In the genomic region with DNA sequence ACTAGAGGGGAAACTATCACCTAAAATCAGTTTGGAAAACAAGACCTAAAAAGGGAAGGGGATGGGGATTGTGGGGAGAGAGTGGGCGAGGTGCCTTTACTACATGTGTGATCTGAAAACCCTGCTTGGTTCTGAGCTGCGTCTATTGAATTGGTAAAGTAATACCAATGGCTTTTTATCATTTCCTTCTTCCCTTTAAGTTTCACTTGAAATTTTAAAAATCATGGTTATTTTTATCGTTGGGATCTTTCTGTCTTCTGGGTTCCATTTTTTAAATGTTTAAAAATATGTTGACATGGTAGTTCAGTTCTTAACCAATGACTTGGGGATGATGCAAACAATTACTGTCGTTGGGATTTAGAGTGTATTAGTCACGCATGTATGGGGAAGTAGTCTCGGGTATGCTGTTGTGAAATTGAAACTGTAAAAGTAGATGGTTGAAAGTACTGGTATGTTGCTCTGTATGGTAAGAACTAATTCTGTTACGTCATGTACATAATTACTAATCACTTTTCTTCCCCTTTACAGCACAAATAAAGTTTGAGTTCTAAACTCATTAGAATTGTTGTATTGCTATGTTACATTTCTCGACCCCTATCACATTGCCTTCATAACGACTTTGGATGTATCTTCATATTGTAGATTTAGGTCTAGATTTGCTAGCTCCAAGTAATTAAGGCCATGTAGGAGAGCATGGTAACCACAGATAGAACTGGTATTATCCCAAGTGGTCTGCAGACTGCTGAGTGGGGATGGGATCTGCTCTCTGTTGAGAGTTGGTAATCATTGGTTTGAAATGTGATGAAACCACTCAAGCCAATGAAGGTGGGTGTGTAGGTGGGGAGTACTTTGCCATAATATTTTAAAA, we compare ENCODE assay signal across 3 cellular contexts.
A peak's percentile ranks its signal among the peaks of the same experiment; 100 is the strongest.
TF ChIP-seq lines count a peak whose summit lies in the region.

No MANE protein-coding gene starts in this region.

TF ChIP-seq in HCT116, 20 proteins besides CTCF, POLR2A, EP300 and RAD21:
- TF ChIP-seq POLR2AphosphoS5 (IDR thresholded peaks at IDR 0.05; ENCODE audit: low read depth, low read length), result peak; percentile 12; the same call in 1 of the 2 replicates
- TF ChIP-seq JUND (IDR thresholded peaks at IDR 0.05), result no peak
- TF ChIP-seq ELF1 (IDR thresholded peaks at IDR 0.05; ENCODE audit: borderline replicate concordance, low read depth), result no peak
- no peak for TF ChIP-seq SIN3A (IDR thresholded peaks at IDR 0.05; ENCODE audit: low read depth)

TF ChIP-seq in SK-N-SH, 30 proteins besides CTCF, POLR2A, EP300 and RAD21:
- TF ChIP-seq, protein P1, sequence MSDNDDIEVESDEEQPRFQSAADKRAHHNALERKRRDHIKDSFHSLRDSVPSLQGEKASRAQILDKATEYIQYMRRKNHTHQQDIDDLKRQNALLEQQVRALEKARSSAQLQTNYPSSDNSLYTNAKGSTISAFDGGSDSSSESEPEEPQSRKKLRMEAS (IDR thresholded peaks at IDR 0.05; ENCODE audit: low read depth), result 0 out of 2 replicates have a peak, but pooled peaks have one; percentile 16
- 0 out of 2 replicates have a peak, but pooled peaks have one; percentile 24 for TF ChIP-seq SIN3A (IDR thresholded peaks at IDR 0.05; ENCODE audit: borderline replicate concordance, low read depth, low read length)
- no peak for TF ChIP-seq ELF1 (IDR thresholded peaks at IDR 0.05)
- TF ChIP-seq MEF2A (IDR thresholded peaks at IDR 0.05; ENCODE audit: borderline replicate concordance, low read depth), result no peak
- TF ChIP-seq POLR2AphosphoS5 (IDR thresholded peaks at IDR 0.05; ENCODE audit: low read depth, low read length), result peak; percentile 58
- TF ChIP-seq, protein P2, sequence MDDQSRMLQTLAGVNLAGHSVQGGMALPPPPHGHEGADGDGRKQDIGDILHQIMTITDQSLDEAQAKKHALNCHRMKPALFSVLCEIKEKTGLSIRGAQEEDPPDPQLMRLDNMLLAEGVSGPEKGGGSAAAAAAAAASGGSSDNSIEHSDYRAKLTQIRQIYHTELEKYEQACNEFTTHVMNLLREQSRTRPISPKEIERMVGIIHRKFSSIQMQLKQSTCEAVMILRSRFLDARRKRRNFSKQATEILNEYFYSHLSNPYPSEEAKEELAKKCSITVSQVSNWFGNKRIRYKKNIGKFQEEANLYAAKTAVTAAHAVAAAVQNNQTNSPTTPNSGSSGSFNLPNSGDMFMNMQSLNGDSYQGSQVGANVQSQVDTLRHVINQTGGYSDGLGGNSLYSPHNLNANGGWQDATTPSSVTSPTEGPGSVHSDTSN (IDR thresholded peaks at IDR 0.05), result peak; percentile 2; the same call in 1 of the 2 replicates
- peak; percentile 16; the same call in 1 of the 2 replicates for TF ChIP-seq JUND (IDR thresholded peaks at IDR 0.05)
- TF ChIP-seq RFX5 (IDR thresholded peaks at IDR 0.05; ENCODE audit: low read length), result no peak
- TF ChIP-seq, protein P3, sequence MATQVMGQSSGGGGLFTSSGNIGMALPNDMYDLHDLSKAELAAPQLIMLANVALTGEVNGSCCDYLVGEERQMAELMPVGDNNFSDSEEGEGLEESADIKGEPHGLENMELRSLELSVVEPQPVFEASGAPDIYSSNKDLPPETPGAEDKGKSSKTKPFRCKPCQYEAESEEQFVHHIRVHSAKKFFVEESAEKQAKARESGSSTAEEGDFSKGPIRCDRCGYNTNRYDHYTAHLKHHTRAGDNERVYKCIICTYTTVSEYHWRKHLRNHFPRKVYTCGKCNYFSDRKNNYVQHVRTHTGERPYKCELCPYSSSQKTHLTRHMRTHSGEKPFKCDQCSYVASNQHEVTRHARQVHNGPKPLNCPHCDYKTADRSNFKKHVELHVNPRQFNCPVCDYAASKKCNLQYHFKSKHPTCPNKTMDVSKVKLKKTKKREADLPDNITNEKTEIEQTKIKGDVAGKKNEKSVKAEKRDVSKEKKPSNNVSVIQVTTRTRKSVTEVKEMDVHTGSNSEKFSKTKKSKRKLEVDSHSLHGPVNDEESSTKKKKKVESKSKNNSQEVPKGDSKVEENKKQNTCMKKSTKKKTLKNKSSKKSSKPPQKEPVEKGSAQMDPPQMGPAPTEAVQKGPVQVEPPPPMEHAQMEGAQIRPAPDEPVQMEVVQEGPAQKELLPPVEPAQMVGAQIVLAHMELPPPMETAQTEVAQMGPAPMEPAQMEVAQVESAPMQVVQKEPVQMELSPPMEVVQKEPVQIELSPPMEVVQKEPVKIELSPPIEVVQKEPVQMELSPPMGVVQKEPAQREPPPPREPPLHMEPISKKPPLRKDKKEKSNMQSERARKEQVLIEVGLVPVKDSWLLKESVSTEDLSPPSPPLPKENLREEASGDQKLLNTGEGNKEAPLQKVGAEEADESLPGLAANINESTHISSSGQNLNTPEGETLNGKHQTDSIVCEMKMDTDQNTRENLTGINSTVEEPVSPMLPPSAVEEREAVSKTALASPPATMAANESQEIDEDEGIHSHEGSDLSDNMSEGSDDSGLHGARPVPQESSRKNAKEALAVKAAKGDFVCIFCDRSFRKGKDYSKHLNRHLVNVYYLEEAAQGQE (IDR thresholded peaks at IDR 0.05; ENCODE audit: low read depth, low read length), result peak; percentile 46; the same call in 1 of the 2 replicates

TF ChIP-seq in HEK293T, 16 proteins besides CTCF, POLR2A, EP300 and RAD21:
- TF ChIP-seq HDGF (IDR thresholded peaks at IDR 0.05; ENCODE audit: borderline replicate concordance) (no peak), BHLHE40 (IDR thresholded peaks at IDR 0.05; ENCODE audit: borderline replicate concordance) (no peak), FOXM1 (IDR thresholded peaks at IDR 0.05; ENCODE audit: borderline replicate concordance) (no peak), ARNT (IDR thresholded peaks at IDR 0.05) (no peak), CTBP1 (IDR thresholded peaks at IDR 0.05; ENCODE audit: borderline replicate concordance) (no peak), SP1 (IDR thresholded peaks at IDR 0.05) (no peak), SUZ12 (IDR thresholded peaks at IDR 0.05) (no peak), NFRKB (IDR thresholded peaks at IDR 0.05) (no peak), ZNF384 (IDR thresholded peaks at IDR 0.05) (no peak), L3MBTL2 (conservative IDR thresholded peaks at IDR 0.05) (no peak), FOXK2 (IDR thresholded peaks at IDR 0.05) (no peak)
